Comparison of ENCODE assay signal across 24 cellular contexts in the genomic region with DNA sequence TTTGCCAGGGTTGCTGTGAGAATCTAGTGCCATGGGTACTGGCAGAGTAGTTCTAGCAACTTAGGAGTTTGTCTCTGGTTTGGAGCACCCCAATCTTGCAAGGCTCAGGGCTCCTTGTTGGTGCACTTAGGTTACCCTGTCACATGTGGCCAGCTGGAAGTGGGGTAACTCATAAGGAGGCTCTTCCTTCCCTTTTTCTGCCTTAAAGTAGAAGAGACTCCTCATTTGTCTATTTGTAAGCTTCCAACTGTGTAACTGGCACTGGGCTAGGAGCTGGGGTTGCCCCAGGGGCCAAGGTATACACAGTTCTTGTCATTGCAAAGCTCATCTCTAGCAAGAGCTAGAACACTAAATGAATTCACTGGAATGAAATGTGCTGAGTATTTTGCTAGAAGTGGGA. TPM values are rescaled to one million over a fixed set of nuclear protein-coding genes. Genes with fewer than 3 reads are reported as not detected.
"Had no signal": no experiment of that assay in that cellular context is flagged by ENCODE, and none has a peak within 500 bp of the region (broad histone marks: within the 10 kb centered on the region; RNA-seq: fewer than 3 reads in every experiment).

No MANE protein-coding gene starts in this region.

- H3K27me3 Mint-ChIP-seq: dendritic cell treated with granulocyte-macrophage colony-stimulating factor and Interleukin-4, amounts not matched to agents 40 ng/mL and 50 ng/mL, for 4 days had no signal

- H3K27ac Mint-ChIP-seq: activated naive CD4-positive, alpha-beta T cell treated with anti-CD3 and anti-CD28 coated beads, Interleukin-2, amount 50 U/mL, for 72 hours; activated T-cell treated with anti-CD3 and anti-CD28 coated beads, Interleukin-2, amount 50 U/mL, for 24 hours; effector memory CD8-positive, alpha-beta T cell; mesothelial cell of epicardium; neural progenitor cell; stimulated activated naive CD8-positive, alpha-beta T cell treated with anti-CD3 and anti-CD28 coated beads, Interleukin-15, amount 100 ng/mL, for 72 hours had no signal

- H3K4me3 ChIP-seq: gastroesophageal sphincter, lower lobe of right lung, neural progenitor cell, skin epidermis, testis had no signal

- ATAC-seq: activated CD4-positive, CD25-positive, alpha-beta regulatory T cell treated with anti-CD3 and anti-CD28 coated beads, Interleukin-2, amount 50 U/mL, for 24 hours; activated naive CD4-positive, alpha-beta T cell treated with anti-CD3 and anti-CD28 coated beads, Interleukin-2, amount 50 U/mL, for 72 hours; effector memory CD8-positive, alpha-beta T cell; gastroesophageal sphincter; lower lobe of right lung; stimulated activated naive CD8-positive, alpha-beta T cell treated with anti-CD3 and anti-CD28 coated beads, Interleukin-15, amount 100 ng/mL, for 72 hours had no signal

- H3K9me3 ChIP-seq: gastroesophageal sphincter, lower lobe of right lung, testis had no signal

- H3K27ac ChIP-seq: brain microvascular endothelial cell, epithelial cell of prostate, gastroesophageal sphincter, lower lobe of right lung, neural progenitor cell, parathyroid adenoma, skin epidermis, testis had no signal

- H3K4me3 Mint-ChIP-seq: activated T-cell treated with anti-CD3 and anti-CD28 coated beads, Interleukin-2, amount 50 U/mL, for 24 hours; dendritic cell treated with granulocyte-macrophage colony-stimulating factor and Interleukin-4, amounts not matched to agents 40 ng/mL and 50 ng/mL, for 4 days; effector memory CD8-positive, alpha-beta T cell; mesothelial cell of epicardium; neural progenitor cell; stimulated activated naive CD8-positive, alpha-beta T cell treated with anti-CD3 and anti-CD28 coated beads, Interleukin-15, amount 100 ng/mL, for 72 hours had no signal

- H3K4me1 ChIP-seq: gastroesophageal sphincter, lower lobe of right lung, neural progenitor cell, parathyroid adenoma, testis had no signal

- H3K9me3 Mint-ChIP-seq: activated naive CD4-positive, alpha-beta T cell treated with anti-CD3 and anti-CD28 coated beads, Interleukin-2, amount 50 U/mL, for 72 hours; activated T-cell treated with anti-CD3 and anti-CD28 coated beads, Interleukin-2, amount 50 U/mL, for 24 hours; dendritic cell treated with granulocyte-macrophage colony-stimulating factor and Interleukin-4, amounts not matched to agents 40 ng/mL and 50 ng/mL, for 4 days; effector memory CD8-positive, alpha-beta T cell; mesothelial cell of epicardium; neural progenitor cell; stimulated activated naive CD8-positive, alpha-beta T cell treated with anti-CD3 and anti-CD28 coated beads, Interleukin-15, amount 100 ng/mL, for 72 hours had no signal

- H3K36me3 Mint-ChIP-seq: activated naive CD4-positive, alpha-beta T cell treated with anti-CD3 and anti-CD28 coated beads, Interleukin-2, amount 50 U/mL, for 72 hours; mesothelial cell of epicardium; neural progenitor cell had no signal

- DNase-seq: activated CD4-positive, alpha-beta T cell treated with anti-CD3 and anti-CD28 coated beads, Interleukin-2, amount 50 U/mL, for 4 hours; activated effector memory CD4-positive, alpha-beta T cell treated with Interleukin-2 at 50 U/mL for 16 hours; activated T-cell treated with anti-CD3 and anti-CD28 coated beads, Interleukin-2, amount 50 U/mL, for 24 hours; amniotic stem cell; brain microvascular endothelial cell; cerebellar nuclear complex; effector memory CD8-positive, alpha-beta T cell; kidney; lower lobe of right lung; stimulated activated CD4-positive, alpha-beta T cell treated with anti-CD3 and anti-CD28 coated beads, Interleukin-4, amount 100 ng/mL, for 4 hours; stimulated activated naive CD8-positive, alpha-beta T cell treated with anti-CD3 and anti-CD28 coated beads, Interleukin-15, amount 100 ng/mL, for 72 hours; testis had no signal

- H3K27me3 ChIP-seq: brain microvascular endothelial cell, gastroesophageal sphincter, neural progenitor cell, testis had no signal

- H3K4me1 Mint-ChIP-seq: mesothelial cell of epicardium; neural progenitor cell; stimulated activated naive CD8-positive, alpha-beta T cell treated with anti-CD3 and anti-CD28 coated beads, Interleukin-15, amount 100 ng/mL, for 72 hours had no signal

- H3K36me3 ChIP-seq: brain microvascular endothelial cell, lower lobe of right lung, neural progenitor cell had no signal

RNA-seq across cellular contexts. Expression of gene MROH7, which starts 10.6 kb away (rescaled TPM):
- total RNA-seq: renal cortical epithelial cell had no signal

RNA-seq across cellular contexts. Expression of gene FAM151A, which starts 28.8 kb away (rescaled TPM):
- total RNA-seq: activated naive CD4-positive, alpha-beta T cell treated with anti-CD3 and anti-CD28 coated beads, Interleukin-2, amount 50 U/mL, for 72 hours; gastroesophageal sphincter; kidney; lower lobe of right lung; mesothelial cell of epicardium; myocyte; renal cortical epithelial cell; urinary bladder had no signal
